8 cellular contexts compared by ENCODE assay signal in genomic region chr5:149828161-149829011, GRCh38.
A peak's percentile ranks its signal among the peaks of the same experiment; 100 is the strongest.
DNase-seq lines count a peak whose midpoint lies in the region; ATAC-seq and TF ChIP-seq lines count a peak whose summit lies in the region.

No MANE protein-coding gene starts in this region.

- BruUV-seq in PC-9 (replicated peaks; lab: Mats Ljungman, UMichigan): no TSS peak

- peaks cover 4 to 7% of the 10 kb centered on the region in 2 donors for H3K4me1 Mint-ChIP-seq in natural killer cell treated with Interleukin-12 subunit alpha and Interleukin-12 subunit beta and Interleukin-15 and Interleukin-18, amount 100 ng/mL, for 72 hours (ENCODE audit: low read depth in 2 of 2)
- H3K4me1 Mint-ChIP-seq in stimulated activated naive B cell treated with anti-CD40 and anti-IgM and Interleukin-4, amounts not matched to agents 10 μg/mL and 1 μg/mL and 100 μg/mL, for 72 hours: peaks cover 9 to 21% of the 10 kb centered on the region in 2 donors

- no peaks in the 10 kb centered on the region for H3K27me3 Mint-ChIP-seq in natural killer cell treated with Interleukin-12 subunit alpha and Interleukin-12 subunit beta and Interleukin-15 and Interleukin-18, amount 100 ng/mL, for 72 hours
- H3K27me3 Mint-ChIP-seq in stimulated activated naive B cell treated with anti-CD40 and anti-IgM and Interleukin-4, amounts not matched to agents 10 μg/mL and 1 μg/mL and 100 μg/mL, for 72 hours: no peaks in the 10 kb centered on the region

- H3K79me2 ChIP-seq in PC-9 (ENCODE audit: low read depth): no peaks in the 10 kb centered on the region

- no peaks in the 10 kb centered on the region for H3K9me3 Mint-ChIP-seq in natural killer cell treated with Interleukin-12 subunit alpha and Interleukin-12 subunit beta and Interleukin-15 and Interleukin-18, amount 100 ng/mL, for 72 hours
- H3K9me3 Mint-ChIP-seq in stimulated activated naive B cell treated with anti-CD40 and anti-IgM and Interleukin-4, amounts not matched to agents 10 μg/mL and 1 μg/mL and 100 μg/mL, for 72 hours: no peaks in the 10 kb centered on the region

- peak; percentile 93 for TF ChIP-seq CTCF in PC-9 (conservative IDR thresholded peaks at IDR 0.05)

- H3K36me3 Mint-ChIP-seq in natural killer cell treated with Interleukin-12 subunit alpha and Interleukin-12 subunit beta and Interleukin-15 and Interleukin-18, amount 100 ng/mL, for 72 hours: no peaks in the 10 kb centered on the region
- peaks cover 18 to 32% of the 10 kb centered on the region in 2 donors for H3K36me3 Mint-ChIP-seq in stimulated activated naive B cell treated with anti-CD40 and anti-IgM and Interleukin-4, amounts not matched to agents 10 μg/mL and 1 μg/mL and 100 μg/mL, for 72 hours

- H3K27ac ChIP-seq in PC-9: no peak overlapping the region

- no peaks in the 10 kb centered on the region for H4K20me1 ChIP-seq in PC-9 (ENCODE audit: insufficient read depth)

- DNase-seq in COR-L47 (lab: John Stamatoyannopoulos, UW): peak; percentile 79
- peak; percentile 75 to 87 for DNase-seq in PC-9
- peak; percentile 81 for DNase-seq in activated T-cell treated with anti-CD3 and anti-CD28 coated beads for 4 hours
- DNase-seq in fibroblast of gingiva (ENCODE audit: low read depth): peak; percentile 85
- peak; percentile 76 for DNase-seq in natural killer cell treated with Interleukin-12 subunit alpha and Interleukin-12 subunit beta and Interleukin-15 and Interleukin-18, amount 100 ng/mL, for 72 hours (ENCODE audit: low spot score)
- DNase-seq in stimulated activated naive B cell treated with anti-CD40 and anti-IgM and Interleukin-4, amounts not matched to agents 10 μg/mL and 1 μg/mL and 100 μg/mL, for 72 hours: peak; percentile 59

- no peak overlapping the region for H3K4me3 Mint-ChIP-seq in natural killer cell treated with Interleukin-12 subunit alpha and Interleukin-12 subunit beta and Interleukin-15 and Interleukin-18, amount 100 ng/mL, for 72 hours
- no peak overlapping the region for H3K4me3 Mint-ChIP-seq in stimulated activated naive B cell treated with anti-CD40 and anti-IgM and Interleukin-4, amounts not matched to agents 10 μg/mL and 1 μg/mL and 100 μg/mL, for 72 hours

- POLR2A ChIA-PET in PC-9 (lab: Charles Lee; ENCODE audit: unreplicated experiment): interaction anchor here (0.5 to 0.6 kb wide), 2 partner anchors 68 to 97 kb away, joined by 3 to 5 read pairs; no protein-coding TSS in a partner anchor

- H3K27ac Mint-ChIP-seq in natural killer cell treated with Interleukin-12 subunit alpha and Interleukin-12 subunit beta and Interleukin-15 and Interleukin-18, amount 100 ng/mL, for 72 hours: no peak overlapping the region
- H3K27ac Mint-ChIP-seq in stimulated activated naive B cell treated with anti-CD40 and anti-IgM and Interleukin-4, amounts not matched to agents 10 μg/mL and 1 μg/mL and 100 μg/mL, for 72 hours: no peak overlapping the region

- no peak overlapping the region for H3K4me3 ChIP-seq in PC-9

- no peaks in the 10 kb centered on the region for H3K9me2 ChIP-seq in PC-9 (ENCODE audit: insufficient read depth)

- no peaks in the 10 kb centered on the region for H3K9me3 ChIP-seq in PC-9 (ENCODE audit: insufficient read depth, low read depth)

- intact Hi-C loops in PC-9 (cut with micrococcal nuclease; ENCODE audit: unreplicated experiment): loop anchor here (1.0 to 5.0 kb wide), 6 partner anchors 81 to 462 kb away; partner anchors contain the start of gene PPARGC1B

- no peaks in the 10 kb centered on the region for H3K36me3 ChIP-seq in PC-9 (ENCODE audit: low read depth)

- TF ChIP-seq EP300 in Ishikawa (IDR thresholded peaks at IDR 0.05; ENCODE audit: borderline replicate concordance): no peak

- no peaks in the 10 kb centered on the region for H3K4me1 ChIP-seq in PC-9 (replicated peaks; ENCODE audit: insufficient read depth)

- H3K27me3 ChIP-seq in PC-9 (ENCODE audit: insufficient read depth, low read depth): no peaks in the 10 kb centered on the region

- H3F3A ChIP-seq in PC-9 (ENCODE audit: insufficient read depth, low read depth): no peaks in the 10 kb centered on the region

- peak; percentile 96 for TF ChIP-seq RAD21 in Ishikawa (IDR thresholded peaks at IDR 0.05; ENCODE audit: low read depth)

- H2AFZ ChIP-seq in PC-9: no peak overlapping the region

- peak; percentile 48 for ATAC-seq in GM21367 (IDR thresholded peaks at IDR 0.05; ENCODE audit: unreplicated experiment)
- peak; percentile 60 to 68 for ATAC-seq in natural killer cell treated with Interleukin-12 subunit alpha and Interleukin-12 subunit beta and Interleukin-15 and Interleukin-18, amount 100 ng/mL, for 72 hours
- ATAC-seq in stimulated activated naive B cell treated with anti-CD40 and anti-IgM and Interleukin-4, amounts not matched to agents 10 μg/mL and 1 μg/mL and 100 μg/mL, for 72 hours (replicated peaks): peak; percentile 69 to 78

- no peak overlapping the region for H3K4me2 ChIP-seq in PC-9

- CTCF ChIA-PET in PC-9 (lab: Charles Lee): interaction anchor here (0.5 to 1.3 kb wide), 7 partner anchors 24 to 267 kb away, joined by 3 to 7 read pairs (median 4); no protein-coding TSS in a partner anchor

TF ChIP-seq in Ishikawa, 13 proteins besides CTCF, POLR2A, EP300 and RAD21:
- no peak for TF ChIP-seq NFIC (IDR thresholded peaks at IDR 0.05)
- peak; percentile 64; the same call in 1 of the 2 replicates for TF ChIP-seq CEBPB (IDR thresholded peaks at IDR 0.05)
- peak; percentile 34; the same call in 1 of the 2 replicates for TF ChIP-seq TEAD4 (IDR thresholded peaks at IDR 0.05)
- TF ChIP-seq EGR1 (IDR thresholded peaks at IDR 0.05): no peak
